In genomic region chr22:24208012-24208749, GRCh38 we compare ENCODE assay signal across 9 cellular contexts. TPM values are rescaled to one million over a fixed set of nuclear protein-coding genes. Genes with fewer than 3 reads are reported as not detected.
A peak's percentile ranks its signal among the peaks of the same experiment; 100 is the strongest.
DNase-seq lines count a peak whose midpoint lies in the region; ATAC-seq and TF ChIP-seq lines count a peak whose summit lies in the region.
"Had no signal": no experiment of that assay in that cellular context is flagged by ENCODE, and none has a peak within 500 bp of the region (broad histone marks: within the 10 kb centered on the region; RNA-seq: fewer than 3 reads in every experiment).

No MANE protein-coding gene starts in this region.

- H3K9me3 Mint-ChIP-seq in CD4-positive, alpha-beta T cell: no peaks in the 10 kb centered on the region
- H3K9me3 Mint-ChIP-seq: natural killer cell had no signal

- H3K4me1 Mint-ChIP-seq in CD4-positive, alpha-beta T cell (ENCODE audit: low read depth): peaks cover 18% of the 10 kb centered on the region

- H3K9me3 ChIP-seq in CD4-positive, alpha-beta T cell (ENCODE audit: control insufficient read depth, low read length): no peaks in the 10 kb centered on the region
- no peaks in the 10 kb centered on the region for H3K9me3 ChIP-seq in tibial artery

- POLR2A ChIA-PET in CD4-positive, alpha-beta T cell (lab: Charles Lee): interaction anchor here (1.1 kb wide), 1 partner anchor 11 kb away, joined by 3 read pairs; no protein-coding TSS in a partner anchor

- H3K36me3 ChIP-seq in tibial artery: no peaks in the 10 kb centered on the region

- H3K27me3 ChIP-seq in CD4-positive, alpha-beta T cell (ENCODE audit: control insufficient read depth, insufficient read depth, low read length): no peaks in the 10 kb centered on the region
- H3K27me3 ChIP-seq in tibial artery: no peaks in the 10 kb centered on the region

- H3K36me3 Mint-ChIP-seq in CD4-positive, alpha-beta T cell (ENCODE audit: low read depth): no peaks in the 10 kb centered on the region
- H3K36me3 Mint-ChIP-seq: natural killer cell had no signal

- no peak overlapping the region for H3K27ac ChIP-seq in CD4-positive, alpha-beta T cell (ENCODE audit: low read depth, low read length)
- H3K27ac ChIP-seq in tibial artery: peak overlapping the region; percentile 70 to 74

- intact Hi-C loops in CD4-positive, alpha-beta T cell (cut with DNase I, micrococcal nuclease): no loop called here
- intact Hi-C loops in tibial artery (cut with DNase I; ENCODE audit: low total_unique reads): no loop called here

- no peak overlapping the region for H3K4me3 Mint-ChIP-seq in CD4-positive, alpha-beta T cell
- H3K4me3 Mint-ChIP-seq: natural killer cell had no signal

- H3K4me3 ChIP-seq in tibial artery: no peak overlapping the region

- TF ChIP-seq CTCF in CD4-positive, alpha-beta T cell (IDR thresholded peaks at IDR 0.05): no peak
- TF ChIP-seq CTCF in tibial artery (IDR thresholded peaks at IDR 0.05): no peak

- CTCF ChIA-PET in CD4-positive, alpha-beta T cell (lab: Charles Lee): no interaction called here

- in situ Hi-C loops in T47D (cut with HindIII; ENCODE audit: low pct_unique_long_range_greater_than_20kb, low sequenced_read_pairs): no loop called here

- H3K4me1 ChIP-seq in tibial artery: peaks cover 3 to 37% (median 26%) of the 10 kb centered on the region in 4 donors

- H3K27me3 Mint-ChIP-seq in CD4-positive, alpha-beta T cell: no peaks in the 10 kb centered on the region

- peak overlapping the region; percentile 61 for H3K27ac Mint-ChIP-seq in CD4-positive, alpha-beta T cell
- H3K27ac Mint-ChIP-seq: natural killer cell had no signal

- no peak for ATAC-seq in CD4-positive, alpha-beta T cell (ENCODE audit: poor library complexity)
- ATAC-seq in left lobe of liver (peak; percentile 92), HG02852 (IDR thresholded peaks at IDR 0.05; ENCODE audit: unreplicated experiment) (no peak), GM19455 (IDR thresholded peaks at IDR 0.05; ENCODE audit: unreplicated experiment) (no peak)

- DNase-seq in CD4-positive, alpha-beta T cell: no peak
- DNase-seq in NCI-H460 (ENCODE audit: extremely low read depth, low read depth) (peak; percentile 91), T47D (ENCODE audit: low read depth in 1 of 2, low spot score in 1 of 2) (peak; percentile 41 to 90), left lobe of liver (ENCODE audit: low spot score) (no peak), tibial artery (peak; percentile 78 to 85), NCI-H1105 treated with DMSO at 0.1 percent for 48 hours (lab: John Stamatoyannopoulos, UW) (no peak)
- DNase-seq: natural killer cell had no signal

RNA-seq across cellular contexts. Expression of gene SUSD2, which starts 26.9 kb away (rescaled TPM):
- total RNA-seq in CD4-positive, alpha-beta T cell: 1 to 10 TPM in 1 of 2 experiments, under 1 TPM in 1; 0.80 to 1.5 TPM
- 0.02 TPM in 1 of 2 replicates, not detected in the other for total RNA-seq in NCI-H460 (2014; rRNA removed; shearing (Covaris generic))
- polyA plus RNA-seq in NCI-H460 (2014; cell fraction: nucleus; rRNA removed): 0.07 TPM in 1 of 2 replicates, not detected in the other
- 1.4 TPM for total RNA-seq in left lobe of liver

RNA-seq across cellular contexts. Expression of gene GGT5, which starts 36.7 kb away (rescaled TPM):
- not detected for total RNA-seq in CD4-positive, alpha-beta T cell
- not detected in 2 replicates for total RNA-seq in NCI-H460 (2014; rRNA removed; shearing (Covaris generic))
- polyA plus RNA-seq in NCI-H460 (2014; cell fraction: nucleus; rRNA removed): not detected in 2 replicates
- total RNA-seq in left lobe of liver: 11.5 TPM
- total RNA-seq: natural killer cell had no signal

Comparison
In these comparisons a context has a peak if more than half of its experiments do, and no peak if none do; other contexts are left out.
1. DNase-seq: peak in NCI-H460 (single experiment), T47D (2 of 2) and tibial artery (2 of 2); none in CD4-positive, alpha-beta T cell (0 of 10), left lobe of liver (single experiment) and NCI-H1105 treated with DMSO at 0.1 percent for 48 hours (single experiment).
2. RNA of gene GGT5, which starts 36.7 kb away (total RNA-seq): 11.5 TPM in left lobe of liver (single experiment); not detected in CD4-positive, alpha-beta T cell and not detected in NCI-H460; every median in the first group is over 10 times any median in the second.